Comparison of ENCODE assay signal across 19 cellular contexts in genomic region chr11:85976525-85976924, GRCh38.
DNase-seq lines count a peak whose midpoint lies in the region; ATAC-seq and TF ChIP-seq lines count a peak whose summit lies in the region.
"Had no signal": no experiment of that assay in that cellular context is flagged by ENCODE, and none has a peak within 500 bp of the region (broad histone marks: within the 10 kb centered on the region; RNA-seq: fewer than 3 reads in every experiment).

No MANE protein-coding gene starts in this region.

- H3K27me3 ChIP-seq in psoas muscle (ENCODE audit: insufficient read depth in 3 of 3, low read length in 2 of 3), result no peaks in the 10 kb centered on the region
- H3K27me3 ChIP-seq in tibial artery, result no peaks in the 10 kb centered on the region
- H3K27me3 ChIP-seq in MG63, result no peaks in the 10 kb centered on the region

- H3K4me3 Mint-ChIP-seq in effector memory CD8-positive, alpha-beta T cell, result no peak overlapping the region
- H3K4me3 Mint-ChIP-seq: CD4-positive, alpha-beta T cell had no signal

- ATAC-seq in activated CD4-positive, CD25-positive, alpha-beta regulatory T cell treated with anti-CD3 and anti-CD28 coated beads, Interleukin-2, amount 50 U/mL, for 24 hours, result peak; percentile 58 to 77
- ATAC-seq in effector memory CD8-positive, alpha-beta T cell (replicated peaks), result no peak
- ATAC-seq in psoas muscle, result no peak
- ATAC-seq in GM18502 (IDR thresholded peaks at IDR 0.05; ENCODE audit: poor library complexity, unreplicated experiment), result no peak
- ATAC-seq: A549 had no signal

- no peaks in the 10 kb centered on the region for H3K27me3 Mint-ChIP-seq in effector memory CD8-positive, alpha-beta T cell
- H3K27me3 Mint-ChIP-seq: CD4-positive, alpha-beta T cell had no signal

- TF ChIP-seq CTCF in psoas muscle (IDR thresholded peaks at IDR 0.05), result no peak
- no peak for TF ChIP-seq CTCF in tibial artery (IDR thresholded peaks at IDR 0.05)

- H3K27ac Mint-ChIP-seq in effector memory CD8-positive, alpha-beta T cell, result peak overlapping the region; percentile 53 to 59

- H3K9me3 Mint-ChIP-seq in effector memory CD8-positive, alpha-beta T cell, result no peaks in the 10 kb centered on the region
- H3K9me3 Mint-ChIP-seq: CD4-positive, alpha-beta T cell had no signal

- H3K36me3 ChIP-seq in psoas muscle (ENCODE audit: insufficient read depth in 1 of 2, low read depth in 1 of 2) (peaks cover 3 to 99% of the 10 kb centered on the region in 2 donors), tibial artery (peaks cover 52 to 62% (median 53%) of the 10 kb centered on the region in 3 donors), MG63 (peaks cover 78% of the 10 kb centered on the region)

- no peak overlapping the region for H3K4me3 ChIP-seq in psoas muscle
- H3K4me3 ChIP-seq in tibial artery, result no peak overlapping the region
- no peak overlapping the region for H3K4me3 ChIP-seq in MG63
- H3K4me3 ChIP-seq: A549, GM23248 had no signal

- H3K9me3 ChIP-seq in psoas muscle (no peaks in the 10 kb centered on the region), tibial artery (no peaks in the 10 kb centered on the region), MG63 (no peaks in the 10 kb centered on the region)
- H3K9me3 ChIP-seq: A549, Caco-2 had no signal

- H3K4me1 ChIP-seq in psoas muscle (no peaks in the 10 kb centered on the region), tibial artery (peaks cover 0 to 61% (median 5%) of the 10 kb centered on the region in 4 donors)
- H3K4me1 ChIP-seq: A549, Caco-2 had no signal

- H3K36me3 Mint-ChIP-seq in effector memory CD8-positive, alpha-beta T cell (ENCODE audit: insufficient read depth), result peaks cover 70% of the 10 kb centered on the region

- intact Hi-C loops in psoas muscle (cut with DNase I), result no loop called here
- intact Hi-C loops in tibial artery (cut with DNase I; ENCODE audit: low total_unique reads), result no loop called here

- H3K27ac ChIP-seq in psoas muscle, result peak overlapping the region; percentile 7
- peak overlapping the region; percentile 11 to 35 for H3K27ac ChIP-seq in tibial artery
- H3K27ac ChIP-seq: 22Rv1, A549, C4-2B had no signal

- DNase-seq in activated CD4-positive, CD25-positive, alpha-beta regulatory T cell (lab: John Stamatoyannopoulos, UW), result no peak
- DNase-seq in effector memory CD8-positive, alpha-beta T cell, result no peak
- no peak for DNase-seq in psoas muscle
- no peak for DNase-seq in tibial artery
- DNase-seq in MG63, result no peak
- no peak for DNase-seq in NCI-H446 (lab: John Stamatoyannopoulos, UW)
- DNase-seq: AML-193; Caco-2; CD4-positive, alpha-beta T cell; DMS153; DMS79; GDM1; GM23248; HCEC 1CT had no signal

- 34 to 53% (median 47%) methylated on average over 1 of the region's 1 CpG for WGBS in psoas muscle, 3 donors

- peaks cover 0 to 14% of the 10 kb centered on the region in 2 donors for H3K4me1 Mint-ChIP-seq in effector memory CD8-positive, alpha-beta T cell (ENCODE audit: low read depth in 2 of 2)

Comparison
In these comparisons a context has a peak if more than half of its experiments do, and no peak if none do; other contexts are left out.
1. ATAC-seq: peak in activated CD4-positive, CD25-positive, alpha-beta regulatory T cell treated with anti-CD3 and anti-CD28 coated beads, Interleukin-2, amount 50 U/mL, for 24 hours (2 of 2); none in effector memory CD8-positive, alpha-beta T cell (single experiment), psoas muscle (0 of 4) and GM18502 (single experiment).